In the genomic region with DNA sequence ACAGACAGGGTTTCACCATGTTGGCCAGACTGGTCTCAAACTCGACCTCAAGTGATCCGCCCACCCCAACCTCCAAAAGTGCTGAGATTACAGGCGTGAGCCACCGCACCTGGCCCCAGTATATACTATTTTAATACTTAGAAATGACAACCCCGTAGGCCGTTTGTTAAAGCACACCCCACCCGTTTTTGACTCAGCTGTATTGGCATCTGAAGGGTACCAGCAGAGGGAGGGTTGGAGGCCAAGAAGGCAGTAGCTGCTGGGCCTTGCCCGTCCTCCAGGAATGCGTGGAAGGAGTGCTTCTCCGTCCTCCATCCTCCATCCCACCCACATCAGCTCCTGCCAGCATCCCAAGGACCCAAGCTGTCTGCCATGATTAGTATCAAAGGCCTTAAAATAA, we compare ENCODE assay signal across 37 cellular contexts. TPM values are rescaled to one million over a fixed set of nuclear protein-coding genes. Genes with fewer than 3 reads are reported as not detected.
"Had no signal": no experiment of that assay in that cellular context is flagged by ENCODE, and none has a peak within 500 bp of the region (broad histone marks: within the 10 kb centered on the region; RNA-seq: fewer than 3 reads in every experiment).

No MANE protein-coding gene starts in this region.

- ATAC-seq: activated CD8-positive, alpha-beta memory T cell treated with anti-CD3 and anti-CD28 coated beads, Interleukin-2, amount 10 ng/mL, durations not matched to agents 7 days and 5 days; activated T-helper 17 cell treated with anti-CD3 and anti-CD28 coated beads, Interleukin-2, amount 50 U/mL, for 72 hours had no signal

- H3K27ac Mint-ChIP-seq: activated B cell treated with CpG ODN at 0.5 μM for 24 hours; activated CD4-positive, alpha-beta memory T cell treated with anti-CD3 and anti-CD28 coated beads, Interleukin-2, amount 10 ng/mL, durations not matched to agents 7 days and 5 days; activated CD8-positive, alpha-beta memory T cell treated with anti-CD3 and anti-CD28 coated beads, Interleukin-2, amount 10 ng/mL, durations not matched to agents 7 days and 5 days; activated naive CD8-positive, alpha-beta T cell treated with anti-CD3 and anti-CD28 coated beads, Interleukin-2, amount 10 ng/mL, durations not matched to agents 7 days and 5 days; activated T-cell treated with anti-CD3 and anti-CD28 coated beads, Interleukin-2, amount 50 U/mL, for 72 hours; activated T-helper 17 cell treated with anti-CD3 and anti-CD28 coated beads, Interleukin-2, amount 50 U/mL, for 72 hours; T-helper 2 cell treated with Interferon-gamma antibody and Interleukin-4, amounts not matched to agents 5 μg/mL and 100 μg/mL, for 36 hours had no signal

- H3K4me3 Mint-ChIP-seq: activated B cell treated with CpG ODN at 0.5 μM for 24 hours; activated CD4-positive, alpha-beta memory T cell treated with anti-CD3 and anti-CD28 coated beads, Interleukin-2, amount 10 ng/mL, durations not matched to agents 7 days and 5 days; activated CD8-positive, alpha-beta memory T cell treated with anti-CD3 and anti-CD28 coated beads, Interleukin-2, amount 10 ng/mL, durations not matched to agents 7 days and 5 days; activated naive CD8-positive, alpha-beta T cell treated with anti-CD3 and anti-CD28 coated beads, Interleukin-2, amount 10 ng/mL, durations not matched to agents 7 days and 5 days; activated T-cell treated with anti-CD3 and anti-CD28 coated beads, Interleukin-2, amount 50 U/mL, for 72 hours; activated T-helper 17 cell treated with anti-CD3 and anti-CD28 coated beads, Interleukin-2, amount 50 U/mL, for 72 hours; central memory CD8-positive, alpha-beta T cell; T-helper 2 cell treated with Interferon-gamma antibody and Interleukin-4, amounts not matched to agents 5 μg/mL and 100 μg/mL, for 36 hours had no signal

- H3K4me3 ChIP-seq: ascending aorta, cardiac muscle cell, MG63, SJCRH30, SK-N-MC had no signal

- H3K4me1 ChIP-seq: ascending aorta, SJCRH30 had no signal

- DNase-seq: activated B cell treated with CpG ODN at 0.5 μM for 24 hours; activated CD4-positive, alpha-beta memory T cell treated with anti-CD3 and anti-CD28 coated beads, Interleukin-2, amount 10 ng/mL, durations not matched to agents 7 days and 5 days; activated CD4-positive, alpha-beta T cell treated with anti-CD3 and anti-CD28 coated beads for 4 hours; activated CD4-positive, CD25-positive, alpha-beta regulatory T cell treated with anti-CD3 and anti-CD28 coated beads, Interleukin-2, amount 50 U/mL, for 72 hours; activated CD8-positive, alpha-beta memory T cell treated with anti-CD3 and anti-CD28 coated beads for 24 hours; activated CD8-positive, alpha-beta memory T cell treated with anti-CD3 and anti-CD28 coated beads, Interleukin-2, amount 10 ng/mL, durations not matched to agents 7 days and 5 days; activated CD8-positive, alpha-beta memory T cell treated with anti-CD3 and anti-CD28 coated beads, Interleukin-2, amount 50 U/mL, for 48 hours; activated effector memory CD4-positive, alpha-beta T cell treated with anti-CD3 and anti-CD28 coated beads, Interleukin-2, amount 50 U/mL, for 16 hours; activated naive CD4-positive, alpha-beta T cell; activated naive CD4-positive, alpha-beta T cell treated with anti-CD3 and anti-CD28 coated beads, Interleukin-2, amount 50 U/mL, for 16 hours; activated naive CD8-positive, alpha-beta T cell treated with anti-CD3 and anti-CD28 coated beads, Interleukin-2, amount 10 ng/mL, durations not matched to agents 7 days and 5 days; activated T-cell treated with anti-CD3 and anti-CD28 coated beads, Interleukin-2, amount 50 U/mL, for 72 hours; amygdala; Kasumi-1; KG1; NCI-H1048; NCI-H1105 treated with DMSO at 0.1 percent for 48 hours; NCI-H1436; NCI-H1694 treated with DMSO at 0.1 percent for 48 hours; NCI-H2029; NCI-H2107; NCI-H2171; NCI-H510A; NCI-H526; NCI-H748 treated with DMSO at 0.1 percent for 48 hours; OCI-M1; SHP77; SJCRH30 had no signal

- H3K9me3 Mint-ChIP-seq: activated B cell treated with CpG ODN at 0.5 μM for 24 hours; activated T-helper 17 cell treated with anti-CD3 and anti-CD28 coated beads, Interleukin-2, amount 50 U/mL, for 72 hours; central memory CD8-positive, alpha-beta T cell; T-helper 2 cell treated with Interferon-gamma antibody and Interleukin-4, amounts not matched to agents 5 μg/mL and 100 μg/mL, for 36 hours had no signal

- H3K27me3 ChIP-seq: ascending aorta, MG63, SJCRH30 had no signal

- H3K36me3 ChIP-seq: ascending aorta, cardiac muscle cell, MG63, SJCRH30 had no signal

- H3K9me3 ChIP-seq: ascending aorta, MG63, SJCRH30 had no signal

- H3K27me3 Mint-ChIP-seq: activated B cell treated with CpG ODN at 0.5 μM for 24 hours; activated T-helper 17 cell treated with anti-CD3 and anti-CD28 coated beads, Interleukin-2, amount 50 U/mL, for 72 hours; central memory CD8-positive, alpha-beta T cell had no signal

- H3K27ac ChIP-seq: ascending aorta, cardiac muscle cell, SJCRH30, SK-N-MC, VCaP had no signal

RNA-seq across cellular contexts. Expression of gene ABHD12B, which starts 34.6 kb away (rescaled TPM):
- total RNA-seq: activated B cell treated with CpG ODN at 0.5 μM for 24 hours; activated CD4-positive, alpha-beta memory T cell treated with anti-CD3 and anti-CD28 coated beads, Interleukin-2, amount 10 ng/mL, durations not matched to agents 7 days and 5 days; activated CD8-positive, alpha-beta memory T cell treated with anti-CD3 and anti-CD28 coated beads, Interleukin-2, amount 10 ng/mL, durations not matched to agents 7 days and 5 days; activated naive CD8-positive, alpha-beta T cell treated with anti-CD3 and anti-CD28 coated beads, Interleukin-2, amount 10 ng/mL, durations not matched to agents 7 days and 5 days; activated T-cell treated with anti-CD3 and anti-CD28 coated beads, Interleukin-2, amount 50 U/mL, for 72 hours; activated T-helper 17 cell treated with anti-CD3 and anti-CD28 coated beads, Interleukin-2, amount 50 U/mL, for 72 hours; ascending aorta; cardiac muscle cell; SJCRH30; T-helper 1 cell treated with Interleukin-12 subunit alpha and Interleukin-12 subunit beta and Interleukin-4 antibody, amounts not matched to agents 30 ng/mL and 1 ng/mL, for 36 hours had no signal
